Comparison of ENCODE assay signal across 9 cellular contexts in the genomic region with DNA sequence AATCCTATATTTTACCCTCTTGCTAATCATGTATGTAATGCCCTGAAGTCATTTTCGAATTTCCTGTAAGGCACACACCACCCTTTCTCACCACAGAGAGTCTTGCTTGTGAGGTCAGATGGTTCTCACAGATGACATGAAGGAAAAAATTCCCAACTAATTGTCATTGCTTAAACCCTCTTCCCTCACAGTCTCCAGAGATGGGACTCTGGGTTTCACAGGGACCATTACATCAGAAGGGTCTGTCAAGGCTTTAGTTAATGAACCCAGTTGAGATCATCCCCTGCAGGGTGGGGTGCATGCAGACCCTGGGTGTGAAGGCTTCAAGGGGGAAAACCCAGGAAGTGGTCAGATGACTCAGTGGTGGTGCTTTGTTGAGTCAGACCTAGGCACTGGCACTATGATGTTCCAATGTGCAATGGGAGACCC.
DNase-seq lines count a peak whose midpoint lies in the region; ATAC-seq and TF ChIP-seq lines count a peak whose summit lies in the region.
"Had no signal": no experiment of that assay in that cellular context is flagged by ENCODE, and none has a peak within 500 bp of the region (broad histone marks: within the 10 kb centered on the region; RNA-seq: fewer than 3 reads in every experiment).

No MANE protein-coding gene starts in this region.

- intact Hi-C loops in tibial artery (cut with DNase I; ENCODE audit: low total_unique reads), result no loop called here

- H3K4me2 ChIP-seq in Karpas-422 (ENCODE audit: low read depth, low read length, poor library complexity, severe bottlenecking), result no peak overlapping the region

- no peaks in the 10 kb centered on the region for H4K20me1 ChIP-seq in Karpas-422 (ENCODE audit: insufficient read depth, low read depth, low read length)

- H3K36me3 ChIP-seq in tibial artery (no peaks in the 10 kb centered on the region), Karpas-422 (ENCODE audit: insufficient read depth, low read length) (no peaks in the 10 kb centered on the region)

- H3K9me3 ChIP-seq in tibial artery (no peaks in the 10 kb centered on the region), Karpas-422 (ENCODE audit: low read length) (no peaks in the 10 kb centered on the region)

- H3K27me3 ChIP-seq in tibial artery, result no peaks in the 10 kb centered on the region
- H3K27me3 ChIP-seq in Karpas-422 (ENCODE audit: low read length), result no peaks in the 10 kb centered on the region

- H3K27ac ChIP-seq in tibial artery (no peak overlapping the region), Karpas-422 (ENCODE audit: low read length) (no peak overlapping the region)
- H3K27ac ChIP-seq: skin epidermis had no signal

- H3K9me2 ChIP-seq in Karpas-422 (replicated peaks; ENCODE audit: insufficient read depth, low read length), result no peaks in the 10 kb centered on the region

- H3K79me2 ChIP-seq in Karpas-422 (ENCODE audit: low read length), result no peaks in the 10 kb centered on the region

- H3K4me1 ChIP-seq in tibial artery, result no peaks in the 10 kb centered on the region
- peaks cover 12% of the 10 kb centered on the region for H3K4me1 ChIP-seq in Karpas-422 (ENCODE audit: low read length)

- H3K4me3 ChIP-seq in tibial artery, result no peak overlapping the region
- no peak overlapping the region for H3K4me3 ChIP-seq in Karpas-422 (ENCODE audit: low read length)
- H3K4me3 ChIP-seq: skin epidermis had no signal

- DNase-seq in activated T-cell treated with anti-CD3 and anti-CD28 coated beads, Interleukin-2, amount 50 U/mL, for 48 hours, result peak; percentile 70 to 72
- peak; percentile 72 for DNase-seq in stimulated activated CD4-positive, alpha-beta T cell treated with anti-CD3 and anti-CD28 coated beads, Interleukin-1b, Interleukin-23, amount 100 ng/mL, for 48 hours
- DNase-seq in tibial artery, result no peak
- no peak for DNase-seq in mucosa of gallbladder (ENCODE audit: low spot score)
- DNase-seq in Karpas-422, result no peak

- H3K9ac ChIP-seq in Karpas-422 (ENCODE audit: low read length), result no peak overlapping the region

- ATAC-seq in GM19438 (IDR thresholded peaks at IDR 0.05; ENCODE audit: low read depth, unreplicated experiment) (peak; percentile 61), HG03097 (IDR thresholded peaks at IDR 0.05; ENCODE audit: low FRiP score, unreplicated experiment) (peak; percentile 85), esophagus mucosa (no peak)

- no peak for TF ChIP-seq CTCF in tibial artery (IDR thresholded peaks at IDR 0.05)

- no peak overlapping the region for H2AFZ ChIP-seq in Karpas-422 (ENCODE audit: low read length)

Comparison
In these comparisons a context has a peak if more than half of its experiments do, and no peak if none do; other contexts are left out.
1. DNase-seq: peak in activated T-cell treated with anti-CD3 and anti-CD28 coated beads, Interleukin-2, amount 50 U/mL, for 48 hours (2 of 2) and stimulated activated CD4-positive, alpha-beta T cell treated with anti-CD3 and anti-CD28 coated beads, Interleukin-1b, Interleukin-23, amount 100 ng/mL, for 48 hours (single experiment); none in tibial artery (0 of 2), mucosa of gallbladder (single experiment) and Karpas-422 (single experiment).